26 cellular contexts compared by ENCODE assay signal in the genomic region with DNA sequence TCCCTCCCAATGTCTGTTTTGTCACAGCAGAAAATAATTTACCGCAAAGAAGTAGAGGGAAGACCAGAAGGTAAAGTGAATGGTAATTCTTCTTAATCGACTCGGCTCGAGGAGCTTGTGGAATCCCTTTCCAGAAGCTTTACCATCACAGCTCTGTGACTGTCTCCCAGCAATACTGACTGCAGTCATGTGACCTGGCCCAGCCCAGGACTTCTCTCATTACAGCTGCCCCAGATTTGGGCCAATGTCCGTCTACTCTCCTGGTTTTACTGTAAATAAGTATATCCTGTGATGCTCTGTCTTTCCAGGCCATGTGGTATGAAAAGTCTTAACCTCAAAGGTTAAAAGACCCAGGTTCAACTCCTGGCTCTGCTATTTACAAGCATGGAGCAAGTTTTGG. TPM values are rescaled to one million over a fixed set of nuclear protein-coding genes. Genes with fewer than 3 reads are reported as not detected.
"Had no signal": no experiment of that assay in that cellular context is flagged by ENCODE, and none has a peak within 500 bp of the region (broad histone marks: within the 10 kb centered on the region; RNA-seq: fewer than 3 reads in every experiment).

No MANE protein-coding gene starts in this region.

- H3K36me3 ChIP-seq: MG63, Peyer's patch, SJCRH30 had no signal

- H3K27ac ChIP-seq: Peyer's patch, SJCRH30 had no signal

- H3K9me3 ChIP-seq: MG63, Peyer's patch, SJCRH30 had no signal

- ATAC-seq: PC-3, Right ventricle myocardium inferior, SK-N-SH treated with all-trans-retinoic acid at 6 μM for 48 hours had no signal

- H3K4me1 ChIP-seq: Peyer's patch, SJCRH30 had no signal

- H3K4me3 ChIP-seq: MG63, Peyer's patch, SJCRH30 had no signal

- H3K27me3 ChIP-seq: MG63, Peyer's patch, SJCRH30 had no signal

- DNase-seq: IMR-90; KBM-7; MG63; NCI-H1092 treated with DMSO at 0.1 percent for 48 hours; NCI-H1436; NCI-H187; NCI-H2029; NCI-H2081 treated with DMSO at 0.1 percent for 48 hours; NCI-H2171; NCI-H226; NCI-H446; NCI-H510A; NCI-H524 treated with DMSO at 0.1 percent for 48 hours; NCI-H69; NCI-H774; NK-92 treated with Interleukin-12 subunit alpha and Interleukin-12 subunit beta, amount 100 ng/mL, for 24 hours; PC-3; Peyer's patch; SHP77 treated with DMSO at 0.1 percent for 48 hours; SJCRH30; T-helper 1 cell had no signal

RNA-seq across cellular contexts. Expression of a gene that starts 18.9 kb away (rescaled TPM):
- total RNA-seq: HT-29, IMR-90, OCI-LY7, PC-3, Peyer's patch, Right ventricle myocardium inferior, RPMI7951 had no signal
- polyA plus RNA-seq: IMR-90 had no signal
